In genomic region chr16:8673611-8674412, GRCh38 we compare ENCODE assay signal across 8 cellular contexts. TPM values are rescaled to one million over a fixed set of nuclear protein-coding genes. Genes with fewer than 3 reads are reported as not detected.
DNase-seq lines count a peak whose midpoint lies in the region; ATAC-seq and TF ChIP-seq lines count a peak whose summit lies in the region.

No MANE protein-coding gene starts in this region.

- in situ Hi-C loops in gastrocnemius medialis (cut with MboI; ENCODE audit: low sequenced_read_pairs in 4 of 4) (loop anchor here (10.0 to 25.0 kb wide), 4 partner anchors 121 to 338 kb away; partner anchors contain the start of genes LITAFD (in 1 of the 4), PMM2 (in 1 of the 4) and TMEM186 (in 1 of the 4)), GM13976 (cut with MboI; ENCODE audit: low sequenced_read_pairs, unreplicated experiment) (no loop called here)

- H3K9me3 ChIP-seq in cardiac muscle cell (ENCODE audit: low read depth) (no peaks in the 10 kb centered on the region), gastrocnemius medialis (no peaks in the 10 kb centered on the region)

- peaks cover 6% of the 10 kb centered on the region for H3K4me1 ChIP-seq in cardiac muscle cell (ENCODE audit: low read depth)
- peaks cover 6 to 9% of the 10 kb centered on the region in 2 donors for H3K4me1 ChIP-seq in gastrocnemius medialis

- intact Hi-C loops in gastrocnemius medialis (cut with DNase I; ENCODE audit: low total_unique reads), result loop anchor here (2.0 kb wide), 1 partner anchor 53 kb away; the partner anchor contains the start of gene METTL22

- peak; percentile 51 for ATAC-seq in HG02759 (IDR thresholded peaks at IDR 0.05; ENCODE audit: unreplicated experiment)
- peak; percentile 69 for ATAC-seq in SK-N-SH treated with all-trans-retinoic acid at 6 μM for 48 hours
- peak; percentile 76 to 78 for ATAC-seq in gastrocnemius medialis

- H3K27me3 ChIP-seq in cardiac muscle cell, result peaks cover 15% of the 10 kb centered on the region
- no peaks in the 10 kb centered on the region for H3K27me3 ChIP-seq in gastrocnemius medialis

- TF ChIP-seq CTCF in cardiac muscle cell (IDR thresholded peaks at IDR 0.05; ENCODE audit: low read depth, low read length) (no peak), gastrocnemius medialis (IDR thresholded peaks at IDR 0.05 in 4 of 5, conservative IDR thresholded peaks at IDR 0.05 in 1 of 5) (no peak), GM13976 (IDR thresholded peaks at IDR 0.05; ENCODE audit: borderline replicate concordance, control extremely low read depth, extremely low read depth, insufficient read depth, missing control alignments) (no peak)

- H3K4me3 ChIP-seq in cardiac muscle cell (peak overlapping the region; percentile 60), gastrocnemius medialis (peak overlapping the region; percentile 51 to 74 (median 69))

- TF ChIP-seq POLR2A in gastrocnemius medialis (IDR thresholded peaks at IDR 0.05), result no peak

- H3K27ac ChIP-seq in cardiac muscle cell (no peak overlapping the region), gastrocnemius medialis (peak overlapping the region in 3 of 4 donors; percentile 20 to 51 (median 24))

- H3K36me3 ChIP-seq in cardiac muscle cell (no peaks in the 10 kb centered on the region), gastrocnemius medialis (no peaks in the 10 kb centered on the region)

- DNase-seq in NCI-H2227 (lab: John Stamatoyannopoulos, UW; ENCODE audit: unreplicated experiment), result peak; percentile 73
- DNase-seq in NCI-H2227 treated with DMSO at 0.1 percent for 48 hours (lab: John Stamatoyannopoulos, UW), result no peak
- DNase-seq in cardiac muscle cell (ENCODE audit: low read depth in 1 of 2, low spot score in 1 of 2), result no peak
- no peak for DNase-seq in gastrocnemius medialis
- no peak for DNase-seq in GM13976 (ENCODE audit: low spot score)
- DNase-seq in SHP77 treated with DMSO at 0.1 percent for 48 hours (lab: John Stamatoyannopoulos, UW), result no peak

TF ChIP-seq in SK-N-SH treated with all-trans-retinoic acid at 6 μM for 48 hours, 23 proteins besides CTCF, POLR2A, EP300 and RAD21:
- TF ChIP-seq ESRRG (CRISPR knock-in tag; IDR thresholded peaks at IDR 0.05) (no peak), CSDC2 (CRISPR knock-in tag; IDR thresholded peaks at IDR 0.05) (no peak), ZFP30 (CRISPR knock-in tag; IDR thresholded peaks at IDR 0.05) (no peak), ISL1 (CRISPR knock-in tag; IDR thresholded peaks at IDR 0.05) (no peak), TOX (CRISPR knock-in tag; IDR thresholded peaks at IDR 0.05; ENCODE audit: borderline replicate concordance) (no peak), CSRNP3 (CRISPR knock-in tag; IDR thresholded peaks at IDR 0.05) (no peak), ZNF8 (CRISPR knock-in tag; IDR thresholded peaks at IDR 0.05) (no peak), PATZ1 (CRISPR knock-in tag; IDR thresholded peaks at IDR 0.05; ENCODE audit: borderline replicate concordance) (no peak), PPARA (CRISPR knock-in tag; IDR thresholded peaks at IDR 0.05; ENCODE audit: borderline replicate concordance) (no peak)

RNA-seq across cellular contexts. Expression of gene ABAT, which starts 0.6 kb away (rescaled TPM):
- total RNA-seq in cardiac muscle cell (71.4 and 115 TPM in 2 replicates), gastrocnemius medialis (1 to 10 TPM in 2 of 4 donors, under 1 TPM in 2; 0.55 to 1.9 (median 0.92) TPM)
- 51.7 and 54.4 TPM in 2 replicates for polyA plus RNA-seq in cardiac muscle cell

RNA-seq across cellular contexts. Expression of gene METTL22, which starts 52.3 kb away (rescaled TPM):
- 28.4 and 63.5 TPM in 2 replicates for total RNA-seq in cardiac muscle cell
- 46.0 and 102 TPM in 2 replicates for polyA plus RNA-seq in cardiac muscle cell
- 10 to 100 TPM; 28.8 to 71.5 (median 51.5) TPM for total RNA-seq in gastrocnemius medialis

Comparison
In these comparisons a context has a peak if more than half of its experiments do, and no peak if none do; other contexts are left out.
1. RNA of gene ABAT, which starts 0.6 kb away (total RNA-seq): 71.4 to 115 TPM in cardiac muscle cell; 0.55 to 1.9 TPM in gastrocnemius medialis; every median in the first group is over 10 times any median in the second.
2. Peak in every context shown above with its lines, with median percentiles within 50 percentile points of each other: ATAC-seq.